In genomic region chr6:167139761-167140160, GRCh38 we compare ENCODE assay signal across 19 cellular contexts. TPM values are rescaled to one million over a fixed set of nuclear protein-coding genes. Genes with fewer than 3 reads are reported as not detected.
"Had no signal": no experiment of that assay in that cellular context is flagged by ENCODE, and none has a peak within 500 bp of the region (broad histone marks: within the 10 kb centered on the region; RNA-seq: fewer than 3 reads in every experiment).

No MANE protein-coding gene starts in this region.

- H3K4me3 Mint-ChIP-seq: activated CD4-positive, alpha-beta T cell treated with anti-CD3 and anti-CD28 coated beads, Interleukin-2, amount 10 ng/mL, durations not matched to agents 7 days and 5 days; activated naive CD4-positive, alpha-beta T cell treated with anti-CD3 and anti-CD28 coated beads, Interleukin-2, amount 50 U/mL, for 24 hours; T-helper 1 cell treated with Interleukin-12 subunit alpha and Interleukin-12 subunit beta and Interleukin-4 antibody, amounts not matched to agents 30 μg/mL and 1 μg/mL, for 36 hours had no signal

- H3K27me3 ChIP-seq: hepatocyte, right lobe of liver had no signal

- H3K4me1 ChIP-seq: psoas muscle had no signal

- H3K36me3 ChIP-seq: right lobe of liver had no signal

- H3K27me3 Mint-ChIP-seq: activated naive CD4-positive, alpha-beta T cell treated with anti-CD3 and anti-CD28 coated beads, Interleukin-2, amount 50 U/mL, for 24 hours had no signal

- H3K27ac ChIP-seq: coronary artery, psoas muscle, right lobe of liver had no signal

- DNase-seq: activated CD4-positive, alpha-beta T cell treated with anti-CD3 and anti-CD28 coated beads, Interleukin-2, amount 10 ng/mL, durations not matched to agents 7 days and 5 days; activated CD4-positive, CD25-positive, alpha-beta regulatory T cell; activated effector memory CD4-positive, alpha-beta T cell treated with Interleukin-2 at 50 U/mL for 16 hours; central memory CD4-positive, alpha-beta T cell; effector CD4-positive, alpha-beta T cell; occipital lobe; psoas muscle; right lobe of liver; stimulated activated naive CD4-positive, alpha-beta T cell treated with Interleukin-2 at 50 U/mL for 16 hours; trophoblast cell had no signal

- H3K4me3 ChIP-seq: coronary artery, hepatocyte, psoas muscle, right lobe of liver had no signal

- H3K9me3 Mint-ChIP-seq: activated CD4-positive, alpha-beta T cell treated with anti-CD3 and anti-CD28 coated beads, Interleukin-2, amount 10 ng/mL, durations not matched to agents 7 days and 5 days; activated naive CD4-positive, alpha-beta T cell treated with anti-CD3 and anti-CD28 coated beads, Interleukin-2, amount 50 U/mL, for 24 hours; T-helper 1 cell treated with Interleukin-12 subunit alpha and Interleukin-12 subunit beta and Interleukin-4 antibody, amounts not matched to agents 30 μg/mL and 1 μg/mL, for 36 hours had no signal

- H3K36me3 Mint-ChIP-seq: activated naive CD4-positive, alpha-beta T cell treated with anti-CD3 and anti-CD28 coated beads, Interleukin-2, amount 50 U/mL, for 24 hours had no signal

- H3K9me3 ChIP-seq: psoas muscle, right lobe of liver had no signal

- H3K27ac Mint-ChIP-seq: activated CD4-positive, alpha-beta T cell treated with anti-CD3 and anti-CD28 coated beads, Interleukin-2, amount 10 ng/mL, durations not matched to agents 7 days and 5 days; activated naive CD4-positive, alpha-beta T cell treated with anti-CD3 and anti-CD28 coated beads, Interleukin-2, amount 50 U/mL, for 24 hours; T-helper 1 cell treated with Interleukin-12 subunit alpha and Interleukin-12 subunit beta and Interleukin-4 antibody, amounts not matched to agents 30 μg/mL and 1 μg/mL, for 36 hours had no signal

- H3K4me1 Mint-ChIP-seq: activated naive CD4-positive, alpha-beta T cell treated with anti-CD3 and anti-CD28 coated beads, Interleukin-2, amount 50 U/mL, for 24 hours had no signal

RNA-seq across cellular contexts. Expression of gene CCR6, which starts 16.9 kb away (rescaled TPM):
- total RNA-seq: epithelial cell of proximal tubule, kidney epithelial cell, myocyte, occipital lobe, psoas muscle had no signal

RNA-seq across cellular contexts. Expression of gene GPR31, which starts 18.0 kb away (rescaled TPM):
- total RNA-seq: activated CD4-positive, alpha-beta T cell treated with anti-CD3 and anti-CD28 coated beads, Interleukin-2, amount 10 ng/mL, durations not matched to agents 7 days and 5 days; activated CD8-positive, alpha-beta memory T cell treated with anti-CD3 and anti-CD28 coated beads for 36 hours; epithelial cell of proximal tubule; hepatocyte; kidney epithelial cell; liver; myocyte; occipital lobe; psoas muscle; right lobe of liver had no signal
- polyA plus RNA-seq: hepatocyte, liver, psoas muscle had no signal
